17 cellular contexts compared by ENCODE assay signal in the genomic region with DNA sequence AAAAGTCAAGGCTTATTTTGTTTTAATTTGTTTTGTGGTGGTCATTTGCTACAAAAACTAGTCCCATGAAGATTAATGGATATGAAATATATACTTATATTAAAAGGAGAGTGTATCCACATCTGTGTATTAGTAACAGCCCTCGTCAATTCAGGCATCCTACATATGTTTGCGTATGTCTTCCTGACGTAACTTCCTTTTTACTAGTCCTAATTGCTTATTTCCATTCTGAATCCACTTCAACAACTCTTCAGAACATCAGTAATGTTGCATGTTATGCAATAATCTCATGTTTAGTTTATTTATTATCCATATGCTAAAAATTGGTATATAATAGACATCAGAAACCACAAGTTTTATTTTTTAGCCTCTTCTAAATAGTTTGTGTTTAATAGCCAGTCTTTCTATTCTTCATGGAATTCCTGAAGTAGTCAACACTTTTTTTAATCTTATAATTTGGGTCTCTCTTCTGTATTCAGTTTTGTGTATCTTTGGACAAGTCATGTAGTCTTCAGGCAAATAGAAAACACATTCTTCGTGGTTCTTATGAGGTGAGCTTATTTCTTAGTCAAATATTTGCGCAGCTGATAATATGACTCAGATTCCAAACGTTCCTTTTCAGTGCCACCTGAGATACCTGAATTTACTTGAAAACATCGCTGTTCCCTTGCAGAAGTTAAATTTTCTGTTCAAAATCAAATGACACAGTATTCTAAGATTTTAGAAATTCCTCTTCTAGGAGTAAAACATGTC.
A peak's percentile ranks its signal among the peaks of the same experiment; 100 is the strongest.
DNase-seq lines count a peak whose midpoint lies in the region; ATAC-seq and TF ChIP-seq lines count a peak whose summit lies in the region.
"Had no signal": no experiment of that assay in that cellular context is flagged by ENCODE, and none has a peak within 500 bp of the region (broad histone marks: within the 10 kb centered on the region; RNA-seq: fewer than 3 reads in every experiment).

No MANE protein-coding gene starts in this region.

- H3K4me3 ChIP-seq in LNCaP clone FGC (ENCODE audit: low read depth, low read length) (no peak overlapping the region), lung (no peak overlapping the region)

- TF ChIP-seq CTCF in Calu3 (IDR thresholded peaks at IDR 0.05; ENCODE audit: unreplicated experiment): no peak
- TF ChIP-seq CTCF in LNCaP clone FGC (IDR thresholded peaks at IDR 0.05; ENCODE audit: control insufficient read depth, extremely low read depth, insufficient read depth): no peak
- no peak for TF ChIP-seq CTCF in VCaP (conservative IDR thresholded peaks at IDR 0.05)
- TF ChIP-seq CTCF in lung (IDR thresholded peaks at IDR 0.05; ENCODE audit: control extremely low read depth, extremely low read depth): no peak

- DNase-seq in Calu3 (no peak), LNCaP clone FGC (ENCODE audit: low read depth) (peak; percentile 80), lung (ENCODE audit: low spot score) (no peak), NCI-H226 (no peak), hypothalamus (lab: John Stamatoyannopoulos, UW) (no peak)
- DNase-seq: ACHN, C1 segment of cervical spinal cord, DMS 273 treated with DMSO at 0.1 percent for 48 hours, GDM1, H7, Kasumi-1, NCI-H1092 treated with DMSO at 0.1 percent for 48 hours, NCI-H1694 treated with DMSO at 0.1 percent for 48 hours, NCI-H2107, Right ventricle myocardium superior had no signal

- H3K27ac Mint-ChIP-seq in Calu3 (ENCODE audit: unreplicated experiment): peak overlapping the region; percentile 72

- H3K4me3 Mint-ChIP-seq in Calu3 (ENCODE audit: low read depth, unreplicated experiment): peak overlapping the region; percentile 19

- ATAC-seq in lung (ENCODE audit: insufficient read depth, low FRiP score) (peak; percentile 58), HG03025 (IDR thresholded peaks at IDR 0.05; ENCODE audit: low FRiP score, unreplicated experiment) (no peak)

- intact Hi-C loops in Calu3 (cut with micrococcal nuclease; ENCODE audit: unreplicated experiment): loop anchor here (1.0 to 5.0 kb wide), 3 partner anchors 10 to 228 kb away; no protein-coding TSS in a partner anchor

- H3K27ac ChIP-seq in VCaP (peak overlapping the region; percentile 8), lung (ENCODE audit: low read depth in 1 of 2, low read length in 1 of 2) (no peak overlapping the region)

- H3K36me3 Mint-ChIP-seq in Calu3 (ENCODE audit: insufficient read depth, unreplicated experiment): no peaks in the 10 kb centered on the region

- no TSS peak for BruUV-seq in Calu3 (replicated peaks; lab: Mats Ljungman, UMichigan)

- peaks cover 6% of the 10 kb centered on the region for H3K9me3 Mint-ChIP-seq in Calu3 (ENCODE audit: low read depth, unreplicated experiment)

- CTCF ChIA-PET in Calu3 (lab: Charles Lee): interaction anchor here (0.7 to 1.0 kb wide), 2 partner anchors 10 to 16 kb away, joined by 3 to 4 read pairs; no protein-coding TSS in a partner anchor

- WGBS in lung, 2 donors: 63 to 82% methylated on average over 7 of the region's 7 CpGs

- no peaks in the 10 kb centered on the region for H3K27me3 Mint-ChIP-seq in Calu3 (ENCODE audit: unreplicated experiment)

- H3K4me1 ChIP-seq in lung (ENCODE audit: control insufficient read depth in 2 of 2, insufficient read depth in 2 of 2, low read length in 2 of 2): no peaks in the 10 kb centered on the region

- H3K27me3 ChIP-seq in lung (ENCODE audit: control insufficient read depth, insufficient read depth): no peaks in the 10 kb centered on the region

- peaks cover 18% of the 10 kb centered on the region for H3K4me1 Mint-ChIP-seq in Calu3 (ENCODE audit: low read depth, unreplicated experiment)

- H3K36me3 ChIP-seq in lung (ENCODE audit: control insufficient read depth in 2 of 2, insufficient read depth in 2 of 2, low read length in 2 of 2): no peaks in the 10 kb centered on the region

- H3K9me3 ChIP-seq in lung (ENCODE audit: control insufficient read depth in 2 of 2, insufficient read depth in 1 of 2, low read length in 1 of 2): no peaks in the 10 kb centered on the region
